Comparison of ENCODE assay signal across 8 cellular contexts in genomic region chr1:26190373-26190987, GRCh38. TPM values are rescaled to one million over a fixed set of nuclear protein-coding genes. Genes with fewer than 3 reads are reported as not detected.
DNase-seq lines count a peak whose midpoint lies in the region; ATAC-seq and TF ChIP-seq lines count a peak whose summit lies in the region.
"Had no signal": no experiment of that assay in that cellular context is flagged by ENCODE, and none has a peak within 500 bp of the region (broad histone marks: within the 10 kb centered on the region; RNA-seq: fewer than 3 reads in every experiment).

CATSPER4 (plus strand) TSS chr1:26190602; CDS start chr1:26190628, 26 bp downstream.

- H3K27me3 Mint-ChIP-seq in neural progenitor cell (ENCODE audit: insufficient read depth, low read depth) = peaks cover 11% of the 10 kb centered on the region

- peak within 1 kb of the TSS; percentile 62 for H3K27ac Mint-ChIP-seq in neural progenitor cell

- no peaks in the 10 kb centered on the region for H3K79me2 ChIP-seq in MM.1S (ENCODE audit: low read length)
- no peaks in the 10 kb centered on the region for H3K79me2 ChIP-seq in neural progenitor cell (ENCODE audit: low read depth)

- H3K4me2 ChIP-seq in MM.1S (ENCODE audit: low read depth, low read length) (no peak within 1 kb of the TSS), neural progenitor cell (no peak within 1 kb of the TSS)

- in situ Hi-C loops in G401 (cut with HindIII; ENCODE audit: low sequenced_read_pairs) = no loop called here

- H3K4me1 ChIP-seq in MM.1S (ENCODE audit: low read length) = no peaks in the 10 kb centered on the region; the same call in 1 of the 2 replicates
- H3K4me1 ChIP-seq in colonic mucosa = no peaks in the 10 kb centered on the region
- H3K4me1 ChIP-seq in neural progenitor cell = peaks cover 4% of the 10 kb centered on the region
- H3K4me1 ChIP-seq: heart left ventricle had no signal

- H3K9me3 ChIP-seq in MM.1S (replicated peaks; ENCODE audit: insufficient read depth, low read length) (no peaks in the 10 kb centered on the region), colonic mucosa (no peaks in the 10 kb centered on the region), neural progenitor cell (ENCODE audit: low read depth) (no peaks in the 10 kb centered on the region)
- H3K9me3 ChIP-seq: heart left ventricle had no signal

- ATAC-seq in HG02970 (IDR thresholded peaks at IDR 0.05; ENCODE audit: low FRiP score, unreplicated experiment) = no peak

- intact Hi-C loops in colonic mucosa (cut with DNase I) = no loop called here

- H3K9ac ChIP-seq in MM.1S (ENCODE audit: low read length) (no peak within 1 kb of the TSS), colonic mucosa (ENCODE audit: low read depth in 2 of 2, low read length in 2 of 2) (no peak within 1 kb of the TSS), neural progenitor cell (no peak within 1 kb of the TSS)

- H3K36me3 Mint-ChIP-seq in neural progenitor cell = no peaks in the 10 kb centered on the region

- TF ChIP-seq CTCF in MM.1S (IDR thresholded peaks at IDR 0.05; ENCODE audit: low read length) (peak; percentile 13; the same call in 1 of the 2 replicates), colonic mucosa (IDR thresholded peaks at IDR 0.05) (peak; percentile 13), neural progenitor cell (IDR thresholded peaks at IDR 0.05) (peak; percentile 63)

- no peaks in the 10 kb centered on the region for H3K9me2 ChIP-seq in MM.1S (replicated peaks; ENCODE audit: insufficient read depth, low read length)

- peaks cover 4% of the 10 kb centered on the region for H3K9me3 Mint-ChIP-seq in neural progenitor cell

- H4K20me1 ChIP-seq in MM.1S (ENCODE audit: insufficient read depth, low read length) (no peaks in the 10 kb centered on the region), neural progenitor cell (ENCODE audit: low read depth) (no peaks in the 10 kb centered on the region)

- H3K27ac ChIP-seq in MM.1S (ENCODE audit: low read length) (no peak within 1 kb of the TSS), colonic mucosa (no peak within 1 kb of the TSS), neural progenitor cell (no peak within 1 kb of the TSS)
- H3K27ac ChIP-seq: heart left ventricle had no signal

- no peak within 1 kb of the TSS for H3K4me3 Mint-ChIP-seq in neural progenitor cell

- H3K4me3 ChIP-seq in MM.1S (ENCODE audit: low read length) = no peak within 1 kb of the TSS
- no peak within 1 kb of the TSS for H3K4me3 ChIP-seq in colonic mucosa
- no peak within 1 kb of the TSS for H3K4me3 ChIP-seq in neural progenitor cell
- H3K4me3 ChIP-seq: heart left ventricle had no signal

- H3F3A ChIP-seq in MM.1S (ENCODE audit: insufficient read depth, low read length) (no peaks in the 10 kb centered on the region), neural progenitor cell (ENCODE audit: low read depth) (no peaks in the 10 kb centered on the region)

- H3K4me1 Mint-ChIP-seq in neural progenitor cell = peaks cover 17% of the 10 kb centered on the region

- H2AFZ ChIP-seq in MM.1S (ENCODE audit: low read length) (no peak within 1 kb of the TSS), neural progenitor cell (replicated peaks) (peak within 1 kb of the TSS; percentile 71)

- H3K36me3 ChIP-seq in MM.1S (replicated peaks; ENCODE audit: insufficient read depth, low read length) (no peaks in the 10 kb centered on the region), colonic mucosa (no peaks in the 10 kb centered on the region), neural progenitor cell (no peaks in the 10 kb centered on the region)
- H3K36me3 ChIP-seq: heart left ventricle had no signal

- H3K27me3 ChIP-seq in MM.1S (replicated peaks; ENCODE audit: insufficient read depth, low read length) (0 out of 2 replicates have a peak, but pooled peaks cover 3% of the 10 kb centered on the region), colonic mucosa (no peaks in the 10 kb centered on the region), neural progenitor cell (no peaks in the 10 kb centered on the region)
- H3K27me3 ChIP-seq: heart left ventricle had no signal

- DNase-seq in G401 (ENCODE audit: low spot score) (peak; percentile 29), MM.1S (no peak), colonic mucosa (no peak), neural progenitor cell (ENCODE audit: low spot score) (peak; percentile 87), cortex of kidney (lab: John Stamatoyannopoulos, UW) (no peak)
- no peak for DNase-seq in stimulated activated CD4-positive, alpha-beta T cell treated with anti-CD3 and anti-CD28 coated beads, Interleukin-4, amount 100 ng/mL, for 1 hour
- DNase-seq: heart left ventricle had no signal

RNA-seq across cellular contexts. Expression of gene CATSPER4, which starts in this region (rescaled TPM):
- total RNA-seq in G401 (2014; rRNA removed; shearing (Covaris generic)) = not detected in 2 replicates
- total RNA-seq in colonic mucosa = not detected
- 0.40 TPM in 1 of 2 replicates, not detected in the other for total RNA-seq in neural progenitor cell (ENCODE audit: low replicate concordance)
- total RNA-seq: heart left ventricle had no signal

Comparison
In these comparisons a context has a peak if more than half of its experiments do, and no peak if none do; other contexts are left out.
1. Peak in DNase-seq in G401; RNA of the gene not detected or under 1 TPM.
2. Peak in DNase-seq in neural progenitor cell; RNA of the gene not detected or under 1 TPM.
3. CTCF ChIP-seq: peak in every context shown above with its lines; median percentile 63 in neural progenitor cell; 13 in MM.1S; 13 in colonic mucosa.